ENCODE assay signal across 31 cellular contexts in the genomic region with DNA sequence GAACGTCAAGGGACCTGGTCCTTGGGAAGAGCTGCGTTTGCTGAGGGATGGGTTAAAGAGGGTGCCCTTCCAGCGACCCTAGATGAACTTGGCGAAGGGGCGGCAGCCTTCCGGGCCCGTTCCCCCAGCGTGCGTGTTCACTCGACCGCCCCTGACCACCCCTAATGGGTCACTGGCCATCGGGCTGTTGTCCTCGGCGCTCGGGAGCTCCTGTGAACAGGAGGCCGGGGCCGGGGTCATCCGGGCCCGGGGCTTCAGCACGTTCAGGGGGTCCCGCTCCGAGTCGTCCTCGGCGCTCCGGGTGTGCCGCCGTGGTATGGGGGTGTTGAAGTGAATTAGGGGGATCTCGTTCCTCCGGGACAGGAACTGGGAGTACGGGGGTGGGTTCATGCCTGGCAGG. TPM values are rescaled to one million over a fixed set of nuclear protein-coding genes. Genes with fewer than 3 reads are reported as not detected.
"Had no signal": no experiment of that assay in that cellular context is flagged by ENCODE, and none has a peak within 500 bp of the region (broad histone marks: within the 10 kb centered on the region; RNA-seq: fewer than 3 reads in every experiment).

No MANE protein-coding gene starts in this region.

- H3K4me3 ChIP-seq: stomach, suprapubic skin, testis, thoracic aorta, thyroid gland, tibial artery, tibial nerve, transverse colon, upper lobe of left lung, upper lobe of right lung, uterus, vagina had no signal

- DNase-seq: stimulated activated CD4-positive, alpha-beta T cell treated with anti-CD3 and anti-CD28 coated beads, Interleukin-2, amount 100 ng/mL, for 48 hours; stimulated activated CD4-positive, alpha-beta T cell treated with anti-CD3 and anti-CD28 coated beads, Interleukin-4, amount 100 ng/mL, for 1 hour; stimulated activated CD4-positive, alpha-beta T cell treated with anti-CD3 and anti-CD28 coated beads, Interleukin-4, amount 100 ng/mL, for 24 hours; stimulated activated CD4-positive, alpha-beta T cell treated with anti-CD3 and anti-CD28 coated beads, Interleukin-4, amount 100 ng/mL, for 4 hours; stimulated activated CD8-positive, alpha-beta memory T cell treated with anti-CD3 and anti-CD28 coated beads, Interleukin-4, amount 100 ng/mL, for 48 hours; stimulated activated naive B cell treated with anti-CD40 and anti-IgM and Interleukin-4, amounts not matched to agents 10 μg/mL and 1 μg/mL and 100 μg/mL, for 72 hours; stimulated activated naive CD4-positive, alpha-beta T cell; stimulated activated naive CD4-positive, alpha-beta T cell treated with Interleukin-2 at 50 U/mL for 16 hours; stimulated activated naive CD8-positive, alpha-beta T cell treated with anti-CD3 and anti-CD28 coated beads, Interleukin-15, amount 100 ng/mL, for 72 hours; stimulated activated naive CD8-positive, alpha-beta T cell treated with anti-CD3 and anti-CD28 coated beads, Interleukin-15, Interleukin-2, amounts not matched to agents 100 U/mL and 50 U/mL, for 24 hours; stomach; substantia nigra; testis; thyroid gland; tibial artery; transverse colon; trophoblast cell; upper lobe of right lung; uterus had no signal

- H3K9me3 Mint-ChIP-seq: stimulated activated effector memory CD8-positive, alpha-beta T cell treated with anti-CD3 and anti-CD28 coated beads, Interleukin-12 subunit alpha, Interleukin-12 subunit beta, amount 100 ng/mL, for 72 hours; stimulated activated memory B cell treated with anti-CD40 and anti-IgM and Interleukin-4, amounts not matched to agents 10 μg/mL and 1 μg/mL and 100 μg/mL, for 72 hours; stimulated activated naive B cell treated with anti-CD40 and anti-IgM and Interleukin-4, amounts not matched to agents 10 μg/mL and 1 μg/mL and 100 μg/mL, for 72 hours; stimulated activated naive CD8-positive, alpha-beta T cell treated with anti-CD3 and anti-CD28 coated beads, Interleukin-15, amount 100 ng/mL, for 72 hours; stimulated activated naive CD8-positive, alpha-beta T cell treated with anti-CD3 and anti-CD28 coated beads, Interleukin-15, Interleukin-2, amounts not matched to agents 100 ng/mL and 50 ng/mL, for 24 hours; type B pancreatic cell had no signal

- H3K36me3 Mint-ChIP-seq: stimulated activated effector memory CD8-positive, alpha-beta T cell treated with anti-CD3 and anti-CD28 coated beads, Interleukin-12 subunit alpha, Interleukin-12 subunit beta, amount 100 ng/mL, for 72 hours; stimulated activated memory B cell treated with anti-CD40 and anti-IgM and Interleukin-4, amounts not matched to agents 10 μg/mL and 1 μg/mL and 100 μg/mL, for 72 hours; stimulated activated naive B cell treated with anti-CD40 and anti-IgM and Interleukin-4, amounts not matched to agents 10 μg/mL and 1 μg/mL and 100 μg/mL, for 72 hours; type B pancreatic cell had no signal

- ATAC-seq: stimulated activated effector memory CD8-positive, alpha-beta T cell treated with anti-CD3 and anti-CD28 coated beads, Interleukin-12 subunit alpha, Interleukin-12 subunit beta, amount 100 ng/mL, for 72 hours; stimulated activated memory B cell treated with anti-CD40 and anti-IgM and Interleukin-4, amounts not matched to agents 10 μg/mL and 1 μg/mL and 100 μg/mL, for 72 hours; stimulated activated naive B cell treated with anti-CD40 and anti-IgM and Interleukin-4, amounts not matched to agents 10 μg/mL and 1 μg/mL and 100 μg/mL, for 72 hours; stimulated activated naive CD8-positive, alpha-beta T cell treated with anti-CD3 and anti-CD28 coated beads, Interleukin-15, amount 100 ng/mL, for 72 hours; stimulated activated naive CD8-positive, alpha-beta T cell treated with anti-CD3 and anti-CD28 coated beads, Interleukin-15, Interleukin-2, amounts not matched to agents 100 U/mL and 50 U/mL, for 24 hours; upper lobe of right lung had no signal

- H3K4me3 Mint-ChIP-seq: stimulated activated effector memory CD8-positive, alpha-beta T cell treated with anti-CD3 and anti-CD28 coated beads, Interleukin-12 subunit alpha, Interleukin-12 subunit beta, amount 100 ng/mL, for 72 hours; stimulated activated memory B cell treated with anti-CD40 and anti-IgM and Interleukin-4, amounts not matched to agents 10 μg/mL and 1 μg/mL and 100 μg/mL, for 72 hours; stimulated activated naive B cell treated with anti-CD40 and anti-IgM and Interleukin-4, amounts not matched to agents 10 μg/mL and 1 μg/mL and 100 μg/mL, for 72 hours; stimulated activated naive CD8-positive, alpha-beta T cell treated with anti-CD3 and anti-CD28 coated beads, Interleukin-15, amount 100 ng/mL, for 72 hours; stimulated activated naive CD8-positive, alpha-beta T cell treated with anti-CD3 and anti-CD28 coated beads, Interleukin-15, Interleukin-2, amounts not matched to agents 100 ng/mL and 50 ng/mL, for 24 hours; type B pancreatic cell had no signal

- H3K27ac Mint-ChIP-seq: stimulated activated effector memory CD8-positive, alpha-beta T cell treated with anti-CD3 and anti-CD28 coated beads, Interleukin-12 subunit alpha, Interleukin-12 subunit beta, amount 100 ng/mL, for 72 hours; stimulated activated memory B cell treated with anti-CD40 and anti-IgM and Interleukin-4, amounts not matched to agents 10 μg/mL and 1 μg/mL and 100 μg/mL, for 72 hours; stimulated activated naive B cell treated with anti-CD40 and anti-IgM and Interleukin-4, amounts not matched to agents 10 μg/mL and 1 μg/mL and 100 μg/mL, for 72 hours; stimulated activated naive CD8-positive, alpha-beta T cell treated with anti-CD3 and anti-CD28 coated beads, Interleukin-15, amount 100 ng/mL, for 72 hours; stimulated activated naive CD8-positive, alpha-beta T cell treated with anti-CD3 and anti-CD28 coated beads, Interleukin-15, Interleukin-2, amounts not matched to agents 100 ng/mL and 50 ng/mL, for 24 hours; type B pancreatic cell had no signal

- H3K27ac ChIP-seq: stomach, suprapubic skin, testis, thoracic aorta, thyroid gland, tibial artery, tibial nerve, transverse colon, upper lobe of left lung, upper lobe of right lung, uterus, vagina had no signal

- H3K4me1 Mint-ChIP-seq: stimulated activated effector memory CD8-positive, alpha-beta T cell treated with anti-CD3 and anti-CD28 coated beads, Interleukin-12 subunit alpha, Interleukin-12 subunit beta, amount 100 ng/mL, for 72 hours; stimulated activated memory B cell treated with anti-CD40 and anti-IgM and Interleukin-4, amounts not matched to agents 10 μg/mL and 1 μg/mL and 100 μg/mL, for 72 hours; stimulated activated naive B cell treated with anti-CD40 and anti-IgM and Interleukin-4, amounts not matched to agents 10 μg/mL and 1 μg/mL and 100 μg/mL, for 72 hours; stimulated activated naive CD8-positive, alpha-beta T cell treated with anti-CD3 and anti-CD28 coated beads, Interleukin-15, amount 100 ng/mL, for 72 hours had no signal

- H3K36me3 ChIP-seq: stomach, suprapubic skin, thoracic aorta, thyroid gland, tibial artery, tibial nerve, transverse colon, upper lobe of left lung, upper lobe of right lung, uterus, vagina had no signal

- H3K4me1 ChIP-seq: stomach, suprapubic skin, testis, thyroid gland, tibial artery, tibial nerve, transverse colon, upper lobe of left lung, upper lobe of right lung, uterus, vagina had no signal

- H3K27me3 ChIP-seq: testis, thyroid gland, tibial artery, tibial nerve, upper lobe of left lung, upper lobe of right lung, uterus, vagina had no signal

- H3K9me3 ChIP-seq: stomach, suprapubic skin, testis, thoracic aorta, thyroid gland, tibial artery, tibial nerve, transverse colon, upper lobe of left lung, upper lobe of right lung, uterus, vagina had no signal

RNA-seq across cellular contexts. Expression of a gene that starts 9.2 kb away (rescaled TPM):
- total RNA-seq: stomach, suprapubic skin, temporal lobe, testis, thoracic aorta, thyroid gland, tibial nerve, transverse colon, upper lobe of left lung, upper lobe of right lung, ureter, urinary bladder, uterus, vagina had no signal
- polyA plus RNA-seq: stomach, urinary bladder had no signal
